In the genomic region with DNA sequence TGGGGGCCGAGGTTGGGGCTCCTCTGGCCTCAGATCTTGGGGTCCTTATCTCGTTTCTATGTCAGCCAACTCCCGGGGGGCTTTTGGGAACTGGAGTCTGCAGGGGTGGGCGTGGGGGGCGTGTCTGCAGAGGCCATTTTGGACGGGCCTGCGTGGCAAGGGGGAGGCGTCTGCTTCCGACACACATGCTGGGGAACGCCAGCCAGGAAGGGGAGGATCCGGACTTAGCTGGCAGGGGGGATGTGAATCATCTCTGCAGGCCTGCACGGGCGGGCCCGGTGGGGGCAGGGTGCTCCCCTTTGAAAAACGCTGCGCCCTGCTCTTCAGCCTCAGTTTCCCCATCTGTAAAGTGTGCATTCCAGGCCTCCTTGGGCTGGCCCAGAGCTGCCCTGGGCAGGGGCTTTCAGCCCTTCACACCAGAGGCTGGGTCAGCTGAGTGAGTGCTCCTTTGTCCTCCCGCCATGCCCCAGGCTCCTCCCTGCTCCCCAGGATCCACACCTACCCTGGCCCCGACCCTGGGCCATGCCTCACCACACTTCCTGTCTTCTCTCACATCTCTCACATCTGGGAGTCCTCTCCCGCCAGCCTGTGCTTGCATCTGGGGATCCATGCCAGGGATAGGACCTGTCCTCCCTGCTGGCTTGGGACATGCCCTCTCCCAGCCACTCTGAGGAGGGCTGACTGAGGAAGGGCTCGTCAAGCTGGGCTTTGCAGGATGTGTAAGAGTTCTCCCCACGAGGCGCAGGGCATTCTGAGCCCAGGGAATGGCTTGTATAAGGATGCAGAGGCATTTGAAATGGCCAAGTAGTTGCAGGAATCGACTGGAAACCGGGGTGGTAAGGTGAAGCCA, we compare ENCODE assay signal across 8 cellular contexts. TPM values are rescaled to one million over a fixed set of nuclear protein-coding genes. Genes with fewer than 3 reads are reported as not detected.
A peak's percentile ranks its signal among the peaks of the same experiment; 100 is the strongest.
DNase-seq lines count a peak whose midpoint lies in the region; TF ChIP-seq lines count a peak whose summit lies in the region.

No MANE protein-coding gene starts in this region.

- H3K27me3 ChIP-seq in ascending aorta: no peaks in the 10 kb centered on the region
- H3K27me3 ChIP-seq in spleen (replicated peaks in 1 of 7): peaks cover 0 to 58% (median 38%) of the 10 kb centered on the region in 7 donors

- H3K4me3 Mint-ChIP-seq in HFFc6: peak overlapping the region; percentile 91

- H3K36me3 ChIP-seq in ascending aorta (no peaks in the 10 kb centered on the region), spleen (no peaks in the 10 kb centered on the region)

- intact Hi-C loops in ascending aorta (cut with DNase I): loop anchor here (2.0 kb wide), 1 partner anchor 41 kb away; no protein-coding TSS in a partner anchor
- intact Hi-C loops in spleen (cut with DNase I; ENCODE audit: low total_unique reads): no loop called here

- H3K4me3 ChIP-seq in ascending aorta (peak overlapping the region; percentile 77 to 79), iPS-11a (ENCODE audit: low read depth, low read length) (peak overlapping the region; percentile 1), spleen (peak overlapping the region in 7 of 8 donors; percentile 16 to 75 (median 59))

- H3K4me1 Mint-ChIP-seq in HFFc6 (ENCODE audit: low read depth): peaks cover 45% of the 10 kb centered on the region

- WGBS in spleen, 5 donors: 12 to 36% (median 21%) methylated on average over 13 to 24 of the region's 24 CpGs

- H3K27ac Mint-ChIP-seq in HFFc6: peak overlapping the region; percentile 94

- peaks cover 12% of the 10 kb centered on the region for H3K27me3 Mint-ChIP-seq in HFFc6 (ENCODE audit: insufficient read depth)

- no peaks in the 10 kb centered on the region for H3K9me3 Mint-ChIP-seq in HFFc6

- TF ChIP-seq CTCF in HFFc6 (IDR thresholded peaks at IDR 0.05) (no peak), ascending aorta (IDR thresholded peaks at IDR 0.05) (no peak), spleen (IDR thresholded peaks at IDR 0.05 in 8 of 11, conservative IDR thresholded peaks at IDR 0.05 in 3 of 11) (no peak)

- H3K27ac ChIP-seq in ascending aorta (peak overlapping the region; percentile 79 to 87), spleen (peak overlapping the region in 7 of 8 donors; percentile 49 to 79 (median 77))

- H3K4me1 ChIP-seq in ascending aorta: peaks cover 7 to 33% of the 10 kb centered on the region in 2 donors
- H3K4me1 ChIP-seq in spleen: peaks cover 26 to 87% (median 74%) of the 10 kb centered on the region in 6 donors

- H3K9me3 ChIP-seq in ascending aorta: no peaks in the 10 kb centered on the region
- H3K9me3 ChIP-seq in spleen: no peaks in the 10 kb centered on the region

- peak; percentile 93 for DNase-seq in AG08396 (ENCODE audit: low spot score)
- DNase-seq in HFFc6: peak; percentile 92
- peak in 4 of 5 experiments; percentile 23 to 62 (median 42) for DNase-seq in T-helper 2 cell
- peak; percentile 64 to 94 for DNase-seq in ascending aorta (ENCODE audit: low spot score in 2 of 2)
- peak; percentile 88 for DNase-seq in spleen
- no peak for DNase-seq in HuH-7 (ENCODE audit: low spot score)
- no peak for DNase-seq in NCI-H2081 treated with DMSO at 0.1 percent for 48 hours (lab: John Stamatoyannopoulos, UW)

- H3K36me3 Mint-ChIP-seq in HFFc6 (ENCODE audit: low read depth): peaks cover 15% of the 10 kb centered on the region

- no peak for TF ChIP-seq POLR2A in spleen (IDR thresholded peaks at IDR 0.05)

RNA-seq across cellular contexts. Expression of a gene that starts 3.7 kb away (rescaled TPM):
- total RNA-seq in HFFc6 (2021; fragmentation: NEBNext Ultra II Directional; extraction: Animal tissue kit (Norgen Biotek cat#: 25700)): 100 to 1,000 TPM; 260 to 327 (median 310) TPM
- total RNA-seq in ascending aorta (129 TPM), spleen (100 to 1,000 TPM in 4 of 7 donors, 10 to 100 TPM in 3; 63.8 to 162 (median 101) TPM)
- polyA plus RNA-seq in spleen: 10 to 100 TPM; 31.9 to 72.1 (median 33.5) TPM

Comparison
In these comparisons a context has a peak if more than half of its experiments do, and no peak if none do; other contexts are left out.
1. DNase-seq: peak in AG08396 (single experiment), HFFc6 (single experiment), T-helper 2 cell (4 of 5), ascending aorta (2 of 2) and spleen (single experiment); none in HuH-7 (single experiment) and NCI-H2081 treated with DMSO at 0.1 percent for 48 hours (single experiment).
2. H3K4me3 ChIP-seq: peak in every context shown above with its lines; median percentile 78 in ascending aorta; 59 in spleen; 1 in iPS-11a.